ENCODE assay signal across 21 cellular contexts in genomic region chr14:29806124-29806517, GRCh38.
A peak's percentile ranks its signal among the peaks of the same experiment; 100 is the strongest.
DNase-seq lines count a peak whose midpoint lies in the region; ATAC-seq and TF ChIP-seq lines count a peak whose summit lies in the region.
"Had no signal": no experiment of that assay in that cellular context is flagged by ENCODE, and none has a peak within 500 bp of the region (broad histone marks: within the 10 kb centered on the region; RNA-seq: fewer than 3 reads in every experiment).

No MANE protein-coding gene starts in this region.

- POLR2A ChIA-PET in MCF 10A (lab: Yijun Ruan, JAX) = interaction anchor here (0.6 kb wide), 1 partner anchor 408 kb away, joined by 3 read pairs; no protein-coding TSS in a partner anchor

- H3K27me3 ChIP-seq in mammary epithelial cell (ENCODE audit: insufficient read depth, low read length) = no peaks in the 10 kb centered on the region
- no peaks in the 10 kb centered on the region for H3K27me3 ChIP-seq in adipocyte (replicated peaks; ENCODE audit: control insufficient read depth, insufficient read depth, low read length)
- H3K27me3 ChIP-seq: MG63, pancreas, tibial nerve had no signal

- ATAC-seq in sciatic nerve = peak; percentile 76

- H3K9me3 ChIP-seq in mammary epithelial cell (replicated peaks; ENCODE audit: insufficient read depth, low read length) (peaks cover 11% of the 10 kb centered on the region), adipocyte (ENCODE audit: control insufficient read depth, low read length) (no peaks in the 10 kb centered on the region)
- H3K9me3 ChIP-seq: MG63, pancreas, SK-N-SH, tibial nerve had no signal

- dilution Hi-C loops in mammary epithelial cell (cut with HindIII; ENCODE audit: low sequenced_read_pairs) = no loop called here

- CTCF ChIA-PET in MCF 10A (lab: Yijun Ruan, JAX) = no interaction called here
- CTCF ChIA-PET in mammary epithelial cell (lab: Charles Lee; ENCODE audit: low non-redundant PET) = no interaction called here

- H3K27ac ChIP-seq in mammary epithelial cell (ENCODE audit: insufficient read depth, low read depth, low read length) = no peak overlapping the region

- no peaks in the 10 kb centered on the region for H3K79me2 ChIP-seq in mammary epithelial cell (ENCODE audit: insufficient read depth, low read length)

- H3K36me3 Mint-ChIP-seq in MCF 10A (ENCODE audit: insufficient read depth, unreplicated experiment) = no peaks in the 10 kb centered on the region

- no peak overlapping the region for H3K4me2 ChIP-seq in mammary epithelial cell (ENCODE audit: insufficient read depth, low read depth, low read length)
- H3K4me2 ChIP-seq: SK-N-SH had no signal

- H3K4me3 ChIP-seq in mammary epithelial cell (replicated peaks in 1 of 3; ENCODE audit: insufficient read depth in 1 of 3, low read depth in 2 of 3, low read length in 3 of 3) = no peak overlapping the region
- H3K4me3 ChIP-seq in adipocyte (ENCODE audit: low read length) = peak overlapping the region; percentile 57
- H3K4me3 ChIP-seq: MG63, pancreas, tibial nerve had no signal

- H3K4me1 Mint-ChIP-seq in MCF 10A (ENCODE audit: insufficient read depth, unreplicated experiment) = peaks cover 12% of the 10 kb centered on the region
- H3K4me1 Mint-ChIP-seq: activated CD4-positive, alpha-beta memory T cell treated with anti-CD3 and anti-CD28 coated beads, Interleukin-2, amount 10 ng/mL, durations not matched to agents 7 days and 5 days had no signal

- H4K20me1 ChIP-seq in mammary epithelial cell (ENCODE audit: insufficient read depth, low read length) = no peaks in the 10 kb centered on the region

- intact Hi-C loops in MCF 10A (cut with micrococcal nuclease) (loop anchor here (10.0 kb wide), 1 partner anchor 119 kb away; the partner anchor contains the start of gene PRKD1), mammary epithelial cell (cut with micrococcal nuclease) (no loop called here), sciatic nerve (cut with DNase I) (no loop called here)

- in situ Hi-C loops in mammary epithelial cell (cut with MboI; ENCODE audit: low sequenced_read_pairs in 2 of 2) = no loop called here

- H3K9me3 Mint-ChIP-seq in MCF 10A (ENCODE audit: unreplicated experiment) = no peaks in the 10 kb centered on the region

- BruUV-seq in MCF 10A (replicated peaks; lab: Mats Ljungman, UMichigan) (TSS peak; percentile 95), mammary epithelial cell (replicated peaks; lab: Mats Ljungman, UMichigan) (no TSS peak)

- peak overlapping the region; percentile 72 for H3K27ac Mint-ChIP-seq in MCF 10A (ENCODE audit: low read depth, unreplicated experiment)
- H3K27ac Mint-ChIP-seq: activated CD4-positive, alpha-beta memory T cell treated with anti-CD3 and anti-CD28 coated beads, Interleukin-2, amount 10 ng/mL, durations not matched to agents 7 days and 5 days; T-helper 1 cell treated with Interleukin-12 subunit alpha and Interleukin-12 subunit beta and Interleukin-4 antibody, amounts not matched to agents 30 μg/mL and 1 μg/mL, for 36 hours had no signal

- H3K4me1 ChIP-seq in mammary epithelial cell (ENCODE audit: insufficient read depth, low read length) (no peaks in the 10 kb centered on the region), adipocyte (ENCODE audit: control insufficient read depth, insufficient read depth, low read length) (peaks cover 21% of the 10 kb centered on the region)

- H3K36me3 ChIP-seq in mammary epithelial cell (ENCODE audit: insufficient read depth, low read length) (no peaks in the 10 kb centered on the region), adipocyte (ENCODE audit: control insufficient read depth, insufficient read depth, low read length, severe bottlenecking) (no peaks in the 10 kb centered on the region)
- H3K36me3 ChIP-seq: MG63, pancreas, tibial nerve had no signal

- no peak for TF ChIP-seq CTCF in MCF 10A (IDR thresholded peaks at IDR 0.05; ENCODE audit: unreplicated experiment)
- TF ChIP-seq CTCF in mammary epithelial cell (conservative IDR thresholded peaks at IDR 0.05 in 1 of 2, IDR thresholded peaks at IDR 0.05 in 1 of 2; ENCODE audit: extremely low read depth in 1 of 2, insufficient read depth in 1 of 2, low read depth in 1 of 2, low read length in 2 of 2) = no peak

- DNase-seq in MCF 10A (ENCODE audit: unreplicated experiment) (no peak), mammary epithelial cell (no peak), adipocyte (ENCODE audit: low read depth) (peak; percentile 31), fibroblast of peridontal ligament (ENCODE audit: extremely low read depth) (peak; percentile 36), sciatic nerve (ENCODE audit: low spot score) (no peak), NCI-H524 treated with DMSO at 0.1 percent for 48 hours (lab: John Stamatoyannopoulos, UW) (no peak), NCI-H2196 treated with DMSO at 0.1 percent for 48 hours (lab: John Stamatoyannopoulos, UW; ENCODE audit: unreplicated experiment) (no peak)
- no peak for DNase-seq in activated CD4-positive, alpha-beta T cell treated with anti-CD3 and anti-CD28 coated beads, Interleukin-2, amount 50 U/mL, for 48 hours
- DNase-seq: 8988T; activated CD4-positive, alpha-beta memory T cell treated with anti-CD3 and anti-CD28 coated beads, Interleukin-2, amount 10 ng/mL, durations not matched to agents 7 days and 5 days; activated CD4-positive, CD25-positive, alpha-beta regulatory T cell treated with anti-CD3 and anti-CD28 coated beads, Interleukin-2, amount 50 U/mL, for 72 hours; activated CD8-positive, alpha-beta memory T cell treated with anti-CD3 and anti-CD28 coated beads, Interleukin-2, amount 50 U/mL, for 48 hours; activated naive CD4-positive, alpha-beta T cell treated with anti-CD3 and anti-CD28 coated beads, Interleukin-2, amount 50 U/mL, for 16 hours; central memory CD4-positive, alpha-beta T cell; DND-41; SK-N-SH; stimulated activated CD4-positive, alpha-beta T cell treated with anti-CD3 and anti-CD28 coated beads, Interleukin-2, amount 100 ng/mL, for 24 hours had no signal

- H3K27me3 Mint-ChIP-seq in MCF 10A (ENCODE audit: insufficient read depth, unreplicated experiment) = no peaks in the 10 kb centered on the region
- H3K27me3 Mint-ChIP-seq: activated CD4-positive, alpha-beta memory T cell treated with anti-CD3 and anti-CD28 coated beads, Interleukin-2, amount 10 ng/mL, durations not matched to agents 7 days and 5 days had no signal

- H3K9ac ChIP-seq in mammary epithelial cell (ENCODE audit: insufficient read depth, low read length) (no peak overlapping the region), adipocyte (ENCODE audit: low read length) (peak overlapping the region; percentile 22)
- H3K9ac ChIP-seq: SK-N-SH had no signal

- H3K4me3 Mint-ChIP-seq in MCF 10A (ENCODE audit: unreplicated experiment) = no peak overlapping the region
- H3K4me3 Mint-ChIP-seq: activated CD4-positive, alpha-beta memory T cell treated with anti-CD3 and anti-CD28 coated beads, Interleukin-2, amount 10 ng/mL, durations not matched to agents 7 days and 5 days; T-helper 1 cell treated with Interleukin-12 subunit alpha and Interleukin-12 subunit beta and Interleukin-4 antibody, amounts not matched to agents 30 μg/mL and 1 μg/mL, for 36 hours had no signal

- 20% methylated on average over 1 of the region's 1 CpG for WGBS in mammary epithelial cell (ENCODE audit: low coverage, missing lambda C conversion rate)

- no peak overlapping the region for H2AFZ ChIP-seq in mammary epithelial cell (ENCODE audit: low read depth, low read length)

Comparison
In these comparisons a context has a peak if more than half of its experiments do, and no peak if none do; other contexts are left out.
1. DNase-seq: peak in adipocyte (single experiment) and fibroblast of peridontal ligament (single experiment); none in MCF 10A (single experiment), mammary epithelial cell (single experiment), sciatic nerve (single experiment), NCI-H524 treated with DMSO at 0.1 percent for 48 hours (single experiment), NCI-H2196 treated with DMSO at 0.1 percent for 48 hours (single experiment) and activated CD4-positive, alpha-beta T cell treated with anti-CD3 and anti-CD28 coated beads, Interleukin-2, amount 50 U/mL, for 48 hours (0 of 2).